Comparison of ENCODE assay signal across 10 cellular contexts in the genomic region with DNA sequence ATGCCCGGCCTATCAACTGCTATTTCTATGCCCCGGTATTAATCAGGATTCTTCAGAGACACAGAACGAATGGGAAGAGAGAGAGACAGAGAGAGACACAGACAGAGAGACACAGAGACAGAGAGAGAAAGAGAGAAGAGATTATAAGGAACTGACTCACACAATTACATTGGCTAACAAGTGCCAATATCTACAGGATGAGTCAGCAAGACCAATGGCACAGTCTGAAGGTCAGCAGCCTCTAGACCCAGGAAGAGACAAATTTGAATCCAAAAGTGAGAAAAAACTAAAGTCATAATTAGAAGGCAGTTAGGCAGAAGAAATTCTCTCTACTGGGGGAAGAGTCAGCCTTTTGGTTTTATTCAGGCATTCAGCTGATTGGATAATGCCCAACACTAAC.
DNase-seq lines count a peak whose midpoint lies in the region; ATAC-seq lines count a peak whose summit lies in the region.
"Had no signal": no experiment of that assay in that cellular context is flagged by ENCODE, and none has a peak within 500 bp of the region (broad histone marks: within the 10 kb centered on the region; RNA-seq: fewer than 3 reads in every experiment).

No MANE protein-coding gene starts in this region.

- H3K36me3 ChIP-seq in ACC112 (ENCODE audit: insufficient read depth, low read length) = no peaks in the 10 kb centered on the region
- H3K36me3 ChIP-seq: prostate gland had no signal

- H3K79me2 ChIP-seq in ACC112 (ENCODE audit: control insufficient read depth, insufficient read depth, low read length, unreplicated experiment) = no peaks in the 10 kb centered on the region

- DNase-seq in HCEC 1CT = peak; percentile 68
- DNase-seq in SW480 (ENCODE audit: low spot score) = peak; percentile 19
- DNase-seq in foreskin melanocyte = peak; percentile 44
- DNase-seq in KG1 (lab: John Stamatoyannopoulos, UW) = no peak
- DNase-seq: activated T-cell treated with anti-CD3 and anti-CD28 coated beads, Interleukin-2, amount 50 U/mL, for 1 hour had no signal

- no peak for ATAC-seq in HG03342 (IDR thresholded peaks at IDR 0.05; ENCODE audit: unreplicated experiment)
- ATAC-seq in GM18498 (IDR thresholded peaks at IDR 0.05; ENCODE audit: unreplicated experiment) = no peak
- no peak for ATAC-seq in GM21526 (IDR thresholded peaks at IDR 0.05; ENCODE audit: low FRiP score, unreplicated experiment)

- H3K27ac ChIP-seq in ACC112 (ENCODE audit: low read depth, low read length) = peak overlapping the region; percentile 50
- H3K27ac ChIP-seq: prostate gland had no signal

- peak overlapping the region; percentile 46 for H2AFZ ChIP-seq in ACC112 (ENCODE audit: low read length, unreplicated experiment)

- H3K4me3 ChIP-seq in ACC112 (ENCODE audit: low read depth, low read length) = no peak overlapping the region; the same call in 1 of the 2 replicates
- H3K4me3 ChIP-seq: prostate gland had no signal

- H3K4me1 ChIP-seq in ACC112 (ENCODE audit: control insufficient read depth, insufficient read depth, low read length, unreplicated experiment) = peaks cover 12% of the 10 kb centered on the region
- H3K4me1 ChIP-seq: prostate gland had no signal

- H3K27me3 ChIP-seq in ACC112 (ENCODE audit: insufficient read depth, low read length) = no peaks in the 10 kb centered on the region
